In genomic region chr5:157518963-157519362, GRCh38 we compare ENCODE assay signal across 11 cellular contexts. TPM values are rescaled to one million over a fixed set of nuclear protein-coding genes. Genes with fewer than 3 reads are reported as not detected.
DNase-seq lines count a peak whose midpoint lies in the region; ATAC-seq, FAIRE-seq and TF ChIP-seq lines count a peak whose summit lies in the region.
"Had no signal": no experiment of that assay in that cellular context is flagged by ENCODE, and none has a peak within 500 bp of the region (broad histone marks: within the 10 kb centered on the region; RNA-seq: fewer than 3 reads in every experiment).

No MANE protein-coding gene starts in this region.

- no peak overlapping the region for H3K27ac Mint-ChIP-seq in activated naive CD8-positive, alpha-beta T cell treated with anti-CD3 and anti-CD28 coated beads, Interleukin-2, amount 50 U/mL, for 24 hours

- no peaks in the 10 kb centered on the region for H3K27me3 ChIP-seq in right lobe of liver
- no peaks in the 10 kb centered on the region for H3K27me3 ChIP-seq in body of pancreas
- H3K27me3 ChIP-seq: left lung had no signal

- TF ChIP-seq POLR2A in right lobe of liver (IDR thresholded peaks at IDR 0.05) (no peak), body of pancreas (IDR thresholded peaks at IDR 0.05) (no peak)

- WGBS in right lobe of liver (ENCODE audit: insufficient coverage, low coverage, low lambda C conversion rate, missing lambda C conversion rate) = 86% methylated on average over 6 of the region's 6 CpGs
- 91 to 94% methylated on average over 6 of the region's 6 CpGs for WGBS in body of pancreas, 2 donors

- H3K4me1 Mint-ChIP-seq in activated naive CD8-positive, alpha-beta T cell treated with anti-CD3 and anti-CD28 coated beads, Interleukin-2, amount 50 U/mL, for 24 hours = peaks cover 13% of the 10 kb centered on the region
- H3K4me1 Mint-ChIP-seq: central memory CD8-positive, alpha-beta T cell had no signal

- DNase-seq in GM18507 (ENCODE audit: extremely low spot score, insufficient read length, low read depth) (no peak), right lobe of liver (no peak), body of pancreas (no peak), epidermal melanocyte (ENCODE audit: insufficient read length, low spot score) (no peak)
- peak; percentile 15 for DNase-seq in activated naive CD8-positive, alpha-beta T cell treated with anti-CD3 and anti-CD28 coated beads, Interleukin-2, amount 50 U/mL, for 24 hours
- no peak for DNase-seq in activated effector memory CD4-positive, alpha-beta T cell treated with Interleukin-2 at 50 U/mL for 16 hours
- DNase-seq: left lung had no signal

- peaks cover 0 to 4% (median 0%) of the 10 kb centered on the region in 4 donors for H3K36me3 ChIP-seq in right lobe of liver
- no peaks in the 10 kb centered on the region for H3K36me3 ChIP-seq in body of pancreas (replicated peaks in 1 of 2; ENCODE audit: insufficient read depth in 1 of 2, low read depth in 2 of 2)

- H3K36me3 Mint-ChIP-seq in activated naive CD8-positive, alpha-beta T cell treated with anti-CD3 and anti-CD28 coated beads, Interleukin-2, amount 50 U/mL, for 24 hours (ENCODE audit: low read depth) = peaks cover 7% of the 10 kb centered on the region

- H3K4me3 Mint-ChIP-seq in activated naive CD8-positive, alpha-beta T cell treated with anti-CD3 and anti-CD28 coated beads, Interleukin-2, amount 50 U/mL, for 24 hours = no peak overlapping the region
- H3K4me3 Mint-ChIP-seq: central memory CD8-positive, alpha-beta T cell had no signal

- no peak overlapping the region for H3K27ac ChIP-seq in right lobe of liver
- no peak overlapping the region for H3K27ac ChIP-seq in body of pancreas

- peak; percentile 56 for FAIRE-seq in GM18507 (lab: Jason Lieb, UNC)

- intact Hi-C loops in right lobe of liver (cut with DNase I) = no loop called here
- intact Hi-C loops in body of pancreas (cut with DNase I) = no loop called here

- no peak for TF ChIP-seq CTCF in right lobe of liver (IDR thresholded peaks at IDR 0.05)
- TF ChIP-seq CTCF in body of pancreas (IDR thresholded peaks at IDR 0.05) = no peak

- H3K9me3 ChIP-seq in right lobe of liver (no peaks in the 10 kb centered on the region), body of pancreas (no peaks in the 10 kb centered on the region)
- H3K9me3 ChIP-seq: left lung had no signal

- H3K27me3 Mint-ChIP-seq in activated naive CD8-positive, alpha-beta T cell treated with anti-CD3 and anti-CD28 coated beads, Interleukin-2, amount 50 U/mL, for 24 hours = no peaks in the 10 kb centered on the region
- H3K27me3 Mint-ChIP-seq: central memory CD8-positive, alpha-beta T cell had no signal

- H3K4me1 ChIP-seq in right lobe of liver (peaks cover 0 to 9% (median 0%) of the 10 kb centered on the region in 4 donors), body of pancreas (peaks cover 5% of the 10 kb centered on the region)

- H3K4me3 ChIP-seq in right lobe of liver (no peak overlapping the region), body of pancreas (no peak overlapping the region)
- H3K4me3 ChIP-seq: left lung had no signal

- no peaks in the 10 kb centered on the region for H3K9me3 Mint-ChIP-seq in activated naive CD8-positive, alpha-beta T cell treated with anti-CD3 and anti-CD28 coated beads, Interleukin-2, amount 50 U/mL, for 24 hours
- H3K9me3 Mint-ChIP-seq: central memory CD8-positive, alpha-beta T cell had no signal

- peak; percentile 82 for ATAC-seq in GM19452 (IDR thresholded peaks at IDR 0.05; ENCODE audit: unreplicated experiment)
- peak; percentile 62 for ATAC-seq in HG03045 (IDR thresholded peaks at IDR 0.05; ENCODE audit: unreplicated experiment)
- ATAC-seq in activated naive CD8-positive, alpha-beta T cell treated with anti-CD3 and anti-CD28 coated beads, Interleukin-2, amount 50 U/mL, for 24 hours = peak; percentile 57
- ATAC-seq in right lobe of liver = no peak
- no peak for ATAC-seq in body of pancreas
- ATAC-seq: left lung had no signal

RNA-seq across cellular contexts. Expression of gene ADAM19, which starts 56.6 kb away (rescaled TPM):
- total RNA-seq in right lobe of liver (1 to 10 TPM; 1.8 to 9.4 (median 4.5) TPM), body of pancreas (1 to 10 TPM; 1.3 to 1.6 TPM)

RNA-seq across cellular contexts. Expression of gene NIPAL4, which starts 59.0 kb away (rescaled TPM):
- total RNA-seq in right lobe of liver (under 1 TPM in 1 of 6 experiments, not detected in 5; 0.07 TPM), body of pancreas (not detected)
- total RNA-seq: SK-MEL-5 had no signal

Comparison
In these comparisons a context has a peak if more than half of its experiments do, and no peak if none do; other contexts are left out.
1. ATAC-seq: peak in GM19452 (single experiment), HG03045 (single experiment) and activated naive CD8-positive, alpha-beta T cell treated with anti-CD3 and anti-CD28 coated beads, Interleukin-2, amount 50 U/mL, for 24 hours (single experiment); none in right lobe of liver (0 of 4) and body of pancreas (single experiment).